In genomic region chr4:102318526-102318925, GRCh38 we compare ENCODE assay signal across 1 cellular context.
TF ChIP-seq lines count a peak whose summit lies in the region.

No MANE protein-coding gene starts in this region.

TF ChIP-seq in K562, 482 proteins besides CTCF, POLR2A, EP300 and RAD21:
- no peak for TF ChIP-seq RREB1 (CRISPR knock-in tag; IDR thresholded peaks at IDR 0.05)
- no peak for TF ChIP-seq ZNF583 (CRISPR knock-in tag; IDR thresholded peaks at IDR 0.05)
- TF ChIP-seq ZKSCAN8 (CRISPR knock-in tag; IDR thresholded peaks at IDR 0.05): no peak
- no peak for TF ChIP-seq ELF1 (tag; IDR thresholded peaks at IDR 0.05)
- no peak for TF ChIP-seq ZNF512 (tag; IDR thresholded peaks at IDR 0.05)
- no peak for TF ChIP-seq NCOA1 (IDR thresholded peaks at IDR 0.05; ENCODE audit: low read depth)
- no peak for TF ChIP-seq ZC3H4 (CRISPR knock-in tag; IDR thresholded peaks at IDR 0.05; ENCODE audit: borderline replicate concordance)
- no peak for TF ChIP-seq GMEB1 (CRISPR knock-in tag; IDR thresholded peaks at IDR 0.05)
- no peak for TF ChIP-seq ARNT (IDR thresholded peaks at IDR 0.05)
- no peak for TF ChIP-seq PHF20 (IDR thresholded peaks at IDR 0.05; ENCODE audit: partially characterized antibody)
- TF ChIP-seq MLLT1 (IDR thresholded peaks at IDR 0.05): no peak
- no peak for TF ChIP-seq ZKSCAN1 (IDR thresholded peaks at IDR 0.05; ENCODE audit: low read depth, low read length)
- TF ChIP-seq PCBP1 (IDR thresholded peaks at IDR 0.05; ENCODE audit: low read depth, low read length, poor library complexity, severe bottlenecking): no peak
- TF ChIP-seq KAT7 (CRISPR knock-in tag; IDR thresholded peaks at IDR 0.05; ENCODE audit: borderline replicate concordance): no peak
- no peak for TF ChIP-seq DMBX1 (CRISPR knock-in tag; IDR thresholded peaks at IDR 0.05; ENCODE audit: borderline replicate concordance)
- TF ChIP-seq PHF8 (IDR thresholded peaks at IDR 0.05; ENCODE audit: borderline replicate concordance, low read length): no peak
- no peak for TF ChIP-seq ZNF79 (CRISPR knock-in tag; IDR thresholded peaks at IDR 0.05; ENCODE audit: low read depth)
- TF ChIP-seq POLR3G (IDR thresholded peaks at IDR 0.05; ENCODE audit: extremely low read depth, insufficient read length, insufficient replicate concordance): no peak
- TF ChIP-seq ZNF551 (CRISPR knock-in tag; IDR thresholded peaks at IDR 0.05): no peak
